ENCODE assay signal across 8 cellular contexts in genomic region chr14:58199726-58200479, GRCh38. TPM values are rescaled to one million over a fixed set of nuclear protein-coding genes. Genes with fewer than 3 reads are reported as not detected.
A peak's percentile ranks its signal among the peaks of the same experiment; 100 is the strongest.
DNase-seq lines count a peak whose midpoint lies in the region; ATAC-seq lines count a peak whose summit lies in the region.

Gene ACTR10, plus strand, starts transcription at chr14:58200149. Its CDS starts 69 bp downstream, at chr14:58200218.

- H3K4me1 Mint-ChIP-seq in effector memory CD8-positive, alpha-beta T cell (ENCODE audit: low read depth in 2 of 2) = peaks cover 33 to 37% of the 10 kb centered on the region in 2 donors
- H3K4me1 Mint-ChIP-seq in memory B cell = peaks cover 19% of the 10 kb centered on the region

- H3K4me3 Mint-ChIP-seq in effector memory CD8-positive, alpha-beta T cell = peak within 1 kb of the TSS; percentile 95 to 96
- H3K4me3 Mint-ChIP-seq in memory B cell = peak within 1 kb of the TSS; percentile 96

- peak within 1 kb of the TSS; percentile 98 to 99 for H3K27ac Mint-ChIP-seq in effector memory CD8-positive, alpha-beta T cell
- peak within 1 kb of the TSS; percentile 98 for H3K27ac Mint-ChIP-seq in memory B cell

- peaks cover 45% of the 10 kb centered on the region for H3K36me3 Mint-ChIP-seq in effector memory CD8-positive, alpha-beta T cell (ENCODE audit: insufficient read depth)
- peaks cover 2% of the 10 kb centered on the region for H3K36me3 Mint-ChIP-seq in memory B cell

- ATAC-seq in GM21367 (IDR thresholded peaks at IDR 0.05; ENCODE audit: unreplicated experiment) (peak; percentile 91), memory B cell (ENCODE audit: low read depth) (peak; percentile 83)
- peak; percentile 82 for ATAC-seq in effector memory CD8-positive, alpha-beta T cell (replicated peaks)

- no peaks in the 10 kb centered on the region for H3K27me3 Mint-ChIP-seq in effector memory CD8-positive, alpha-beta T cell
- H3K27me3 Mint-ChIP-seq in memory B cell = no peaks in the 10 kb centered on the region

- peak; percentile 84 for DNase-seq in COR-L47 (lab: John Stamatoyannopoulos, UW)
- peak; percentile 86 for DNase-seq in HT1080 (ENCODE audit: low read depth)
- peak; percentile 64 for DNase-seq in NOMO-1 treated with dmso at 0.1 percent for 144 hours (lab: John Stamatoyannopoulos, UW; ENCODE audit: unreplicated experiment)
- peak; percentile 70 to 86 (median 76) for DNase-seq in activated CD8-positive, alpha-beta memory T cell treated with anti-CD3 and anti-CD28 coated beads for 48 hours (ENCODE audit: low read depth in 2 of 3, low spot score in 2 of 3)
- DNase-seq in effector memory CD8-positive, alpha-beta T cell = peak; percentile 81 to 95 (median 87)
- peak; percentile 92 to 100 for DNase-seq in memory B cell (ENCODE audit: low spot score in 2 of 2)
- peak; percentile 76 for DNase-seq in stimulated activated CD8-positive, alpha-beta memory T cell treated with anti-CD3 and anti-CD28 coated beads, Interleukin-12 subunit alpha, Interleukin-12 subunit beta, amount 100 ng/mL, for 1 hour (ENCODE audit: low read depth)

- no peaks in the 10 kb centered on the region for H3K9me3 Mint-ChIP-seq in effector memory CD8-positive, alpha-beta T cell
- H3K9me3 Mint-ChIP-seq in memory B cell = no peaks in the 10 kb centered on the region

RNA-seq across cellular contexts. Expression of gene ACTR10, which starts in this region (rescaled TPM):
- 46.4 and 61.3 TPM in 2 replicates for total RNA-seq in HT1080 (2014; rRNA removed; shearing (Covaris generic))
- 40.4 and 42.5 TPM in 2 replicates for polyA plus RNA-seq in HT1080 (2015; cell fraction: cytosol; rRNA removed)
- 60.4 and 71.0 TPM in 2 replicates for polyA plus RNA-seq in HT1080 (2015; cell fraction: nucleus; rRNA removed)

Comparison
In these comparisons a context has a peak if more than half of its experiments do, and no peak if none do; other contexts are left out.
1. Peak in every context shown above with its lines: DNase-seq and ATAC-seq.